Comparison of ENCODE assay signal across 7 cellular contexts in the genomic region with DNA sequence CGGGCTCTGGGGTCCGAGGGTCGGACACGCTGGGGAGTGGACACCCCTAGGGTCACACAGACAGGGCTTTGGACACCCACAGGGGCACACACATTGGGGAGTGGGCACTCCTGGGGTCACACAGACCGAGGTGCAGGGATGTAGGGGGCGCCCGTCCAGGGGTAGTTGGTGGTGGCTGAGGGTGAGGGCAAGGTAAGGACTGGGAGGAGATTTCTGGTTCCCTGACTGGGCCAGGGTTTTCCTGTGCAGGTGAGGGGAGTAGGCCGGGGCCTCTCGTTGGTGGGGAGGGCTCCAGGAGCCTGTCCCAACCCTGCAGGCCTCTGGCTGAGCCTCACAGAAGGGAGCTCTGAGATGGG. TPM values are rescaled to one million over a fixed set of nuclear protein-coding genes. Genes with fewer than 3 reads are reported as not detected.
DNase-seq lines count a peak whose midpoint lies in the region; ATAC-seq, FAIRE-seq and TF ChIP-seq lines count a peak whose summit lies in the region.

No MANE protein-coding gene starts in this region.

- H3K9ac ChIP-seq in endothelial cell of umbilical vein (replicated peaks; ENCODE audit: extremely low read depth, insufficient read depth, low read length) = no peak overlapping the region
- no peak overlapping the region for H3K9ac ChIP-seq in parathyroid adenoma

- CTCF ChIA-PET in endothelial cell of umbilical vein (lab: Charles Lee) = interaction anchor here (0.6 kb wide), 1 partner anchor 91 kb away, joined by 3 read pairs; no protein-coding TSS in a partner anchor

- POLR2A ChIA-PET in endothelial cell of umbilical vein (lab: Charles Lee) = no interaction called here

- TF ChIP-seq CTCF in NB4 (IDR thresholded peaks at IDR 0.05; ENCODE audit: low read depth, low read length) (no peak), endothelial cell of umbilical vein (IDR thresholded peaks at IDR 0.05; ENCODE audit: extremely low read depth in 1 of 2, insufficient read depth in 1 of 2, low read depth in 1 of 2, low read length in 2 of 2) (peak in 1 of 2 donors; percentile 12), parathyroid adenoma (IDR thresholded peaks at IDR 0.05) (no peak)

- no peaks in the 10 kb centered on the region for H4K20me1 ChIP-seq in endothelial cell of umbilical vein (replicated peaks; ENCODE audit: control insufficient read depth, extremely low read depth, insufficient read depth, low read length)

- H3K27ac ChIP-seq in endothelial cell of umbilical vein (ENCODE audit: insufficient read depth, low read depth, low read length) (no peak overlapping the region), parathyroid adenoma (no peak overlapping the region)

- no peaks in the 10 kb centered on the region for H3K36me3 ChIP-seq in endothelial cell of umbilical vein (ENCODE audit: control insufficient read depth in 2 of 2, extremely low read depth in 1 of 2, insufficient read depth in 2 of 2, low read length in 2 of 2)
- no peaks in the 10 kb centered on the region for H3K36me3 ChIP-seq in parathyroid adenoma (ENCODE audit: control insufficient read depth, insufficient read depth, low read length)

- no TSS peak for BruUV-seq in endothelial cell of umbilical vein (replicated peaks; lab: Mats Ljungman, UMichigan)

- ATAC-seq in GM21515 (IDR thresholded peaks at IDR 0.05; ENCODE audit: unreplicated experiment) (peak; percentile 8), GM18909 (IDR thresholded peaks at IDR 0.05; ENCODE audit: poor library complexity, unreplicated experiment) (no peak), HG03460 (IDR thresholded peaks at IDR 0.05; ENCODE audit: unreplicated experiment) (no peak)

- H3K9me1 ChIP-seq in endothelial cell of umbilical vein (replicated peaks; ENCODE audit: control insufficient read depth, extremely low read depth, insufficient read depth, low read length) = no peaks in the 10 kb centered on the region

- intact Hi-C loops in endothelial cell of umbilical vein (cut with micrococcal nuclease) = loop anchor here (1.0 to 5.0 kb wide), 4 partner anchors 22 to 144 kb away; a partner anchor contains a TSS

- H3K4me2 ChIP-seq in endothelial cell of umbilical vein (ENCODE audit: insufficient read depth, low read length) = peak overlapping the region; percentile 19
- peak overlapping the region; percentile 87 for H3K4me2 ChIP-seq in parathyroid adenoma (ENCODE audit: low read length)

- H3K27me3 ChIP-seq in endothelial cell of umbilical vein (ENCODE audit: control insufficient read depth in 2 of 2, insufficient read depth in 2 of 2, low read length in 2 of 2) (no peaks in the 10 kb centered on the region), parathyroid adenoma (ENCODE audit: control insufficient read depth, insufficient read depth, low read length) (no peaks in the 10 kb centered on the region)

- H3K9me3 ChIP-seq in endothelial cell of umbilical vein (replicated peaks; ENCODE audit: control insufficient read depth, insufficient read depth, low read length) (no peaks in the 10 kb centered on the region), parathyroid adenoma (ENCODE audit: control insufficient read depth, low read length) (no peaks in the 10 kb centered on the region)

- dilution Hi-C loops in endothelial cell of umbilical vein (cut with MboI; ENCODE audit: extremely low pct_ligation_motif_present, low sequenced_read_pairs) = no loop called here

- H3K4me1 ChIP-seq in endothelial cell of umbilical vein (ENCODE audit: control insufficient read depth, extremely low read depth, insufficient read depth, low read length) = no peaks in the 10 kb centered on the region
- H3K4me1 ChIP-seq in parathyroid adenoma = no peaks in the 10 kb centered on the region

- DNase-seq in NB4 (ENCODE audit: low read depth) = no peak
- no peak for DNase-seq in endothelial cell of umbilical vein (ENCODE audit: low read depth, low spot score)
- no peak for DNase-seq in activated CD4-positive, alpha-beta T cell treated with anti-CD3 and anti-CD28 coated beads for 4 hours

- H3K79me2 ChIP-seq in endothelial cell of umbilical vein (ENCODE audit: control insufficient read depth, insufficient read depth, low read length) = no peaks in the 10 kb centered on the region
- H3K79me2 ChIP-seq in parathyroid adenoma = no peaks in the 10 kb centered on the region

- H2AFZ ChIP-seq in endothelial cell of umbilical vein (ENCODE audit: low read depth, low read length) (no peak overlapping the region), parathyroid adenoma (peak overlapping the region; percentile 70)

- no peak for TF ChIP-seq POLR2A in NB4 (IDR thresholded peaks at IDR 0.05; ENCODE audit: extremely low read depth, insufficient read length)
- no peak for TF ChIP-seq POLR2A in endothelial cell of umbilical vein (IDR thresholded peaks at IDR 0.05; ENCODE audit: low read depth, low read length)

- FAIRE-seq in endothelial cell of umbilical vein (lab: Jason Lieb, UNC) = no peak

- peak overlapping the region; percentile 91 for H3K4me3 ChIP-seq in NB4 (ENCODE audit: low read depth, low read length)
- peak overlapping the region in 1 of 3 experiments; percentile 50 for H3K4me3 ChIP-seq in endothelial cell of umbilical vein (replicated peaks in 1 of 3; ENCODE audit: insufficient read depth in 1 of 3, low read depth in 1 of 3, low read length in 3 of 3)
- H3K4me3 ChIP-seq in parathyroid adenoma (ENCODE audit: low read depth, low read length) = peak overlapping the region; percentile 70

TF ChIP-seq in endothelial cell of umbilical vein, 7 proteins besides CTCF, POLR2A, EP300 and RAD21:
- TF ChIP-seq, protein P1, sequence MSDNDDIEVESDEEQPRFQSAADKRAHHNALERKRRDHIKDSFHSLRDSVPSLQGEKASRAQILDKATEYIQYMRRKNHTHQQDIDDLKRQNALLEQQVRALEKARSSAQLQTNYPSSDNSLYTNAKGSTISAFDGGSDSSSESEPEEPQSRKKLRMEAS (IDR thresholded peaks at IDR 0.05; ENCODE audit: insufficient read depth, insufficient read length) = no peak
- TF ChIP-seq FOS (IDR thresholded peaks at IDR 0.05; ENCODE audit: borderline replicate concordance, insufficient read depth, low read length) (no peak), POLR2AphosphoS5 (IDR thresholded peaks at IDR 0.05; ENCODE audit: insufficient read depth, low read depth, low read length) (no peak), MYC (IDR thresholded peaks at IDR 0.05; ENCODE audit: low read depth, low read length) (no peak), GATA2 (IDR thresholded peaks at IDR 0.05; ENCODE audit: insufficient read depth, insufficient read length, low read depth, low read length) (no peak), JUN (IDR thresholded peaks at IDR 0.05; ENCODE audit: borderline replicate concordance, insufficient read depth, insufficient read length, low read depth) (no peak), EZH2 (IDR thresholded peaks at IDR 0.05; ENCODE audit: borderline replicate concordance, low read depth, low read length, severe bottlenecking) (no peak)

RNA-seq across cellular contexts. Expression of a gene that starts 21.9 kb away (rescaled TPM):
- 29.9 and 32.2 TPM in 2 replicates for total RNA-seq in endothelial cell of umbilical vein
- polyA plus RNA-seq in endothelial cell of umbilical vein = 70.4 and 73.1 TPM in 2 replicates
- polyA plus RNA-seq in endothelial cell of umbilical vein (2011; cell fraction: cytosol; rRNA removed) = 42.1 and 46.4 TPM in 2 replicates
- polyA plus RNA-seq in endothelial cell of umbilical vein (2011; cell fraction: nucleus; rRNA removed) = 202 and 215 TPM in 2 replicates
- 33.1 and 34.4 TPM in 2 replicates for polyA plus RNA-seq in endothelial cell of umbilical vein (2012)
- 60.5 TPM in 2 replicates for polyA minus RNA-seq in endothelial cell of umbilical vein
- 95.3 TPM for polyA minus RNA-seq in endothelial cell of umbilical vein (2011; cell fraction: cytosol; rRNA and poly(A)+ RNA removed)
- polyA minus RNA-seq in endothelial cell of umbilical vein (2011; cell fraction: nucleus; rRNA and poly(A)+ RNA removed) = 38.6 and 38.8 TPM in 2 replicates

RNA-seq across cellular contexts. Expression of a gene that starts 21.9 kb away (rescaled TPM):
- 21.3 and 22.6 TPM in 2 replicates for total RNA-seq in endothelial cell of umbilical vein
- polyA plus RNA-seq in endothelial cell of umbilical vein = 17.5 and 22.1 TPM in 2 replicates
- polyA plus RNA-seq in endothelial cell of umbilical vein (2011; cell fraction: cytosol; rRNA removed) = 29.7 and 30.0 TPM in 2 replicates
- polyA plus RNA-seq in endothelial cell of umbilical vein (2011; cell fraction: nucleus; rRNA removed) = 18.9 and 21.7 TPM in 2 replicates
- polyA plus RNA-seq in endothelial cell of umbilical vein (2012) = 20.9 and 23.1 TPM in 2 replicates
- 13.1 and 14.9 TPM in 2 replicates for polyA minus RNA-seq in endothelial cell of umbilical vein
- polyA minus RNA-seq in endothelial cell of umbilical vein (2011; cell fraction: cytosol; rRNA and poly(A)+ RNA removed) = 19.3 TPM
- 4.9 and 6.3 TPM in 2 replicates for polyA minus RNA-seq in endothelial cell of umbilical vein (2011; cell fraction: nucleus; rRNA and poly(A)+ RNA removed)

RNA-seq across cellular contexts. Expression of a gene that starts 27.8 kb away (rescaled TPM):
- total RNA-seq in endothelial cell of umbilical vein = 41.6 and 45.4 TPM in 2 replicates
- 36.2 and 40.1 TPM in 2 replicates for polyA plus RNA-seq in endothelial cell of umbilical vein
- 33.0 and 45.2 TPM in 2 replicates for polyA plus RNA-seq in endothelial cell of umbilical vein (2011; cell fraction: cytosol; rRNA removed)
- polyA plus RNA-seq in endothelial cell of umbilical vein (2011; cell fraction: nucleus; rRNA removed) = 11.1 and 12.6 TPM in 2 replicates
- 44.1 and 67.8 TPM in 2 replicates for polyA plus RNA-seq in endothelial cell of umbilical vein (2012)
- polyA minus RNA-seq in endothelial cell of umbilical vein = 14.5 and 18.1 TPM in 2 replicates
- 7.5 TPM for polyA minus RNA-seq in endothelial cell of umbilical vein (2011; cell fraction: cytosol; rRNA and poly(A)+ RNA removed)
- polyA minus RNA-seq in endothelial cell of umbilical vein (2011; cell fraction: nucleus; rRNA and poly(A)+ RNA removed) = 3.0 and 10.2 TPM in 2 replicates

RNA-seq across cellular contexts. Expression of a gene that starts 42.8 kb away (rescaled TPM):
- 5.7 and 6.4 TPM in 2 replicates for total RNA-seq in endothelial cell of umbilical vein
- 2.8 and 3.1 TPM in 2 replicates for polyA plus RNA-seq in endothelial cell of umbilical vein
- 1.9 and 2.8 TPM in 2 replicates for polyA plus RNA-seq in endothelial cell of umbilical vein (2011; cell fraction: cytosol; rRNA removed)
- 7.8 and 11.9 TPM in 2 replicates for polyA plus RNA-seq in endothelial cell of umbilical vein (2011; cell fraction: nucleus; rRNA removed)
- polyA plus RNA-seq in endothelial cell of umbilical vein (2012) = 2.7 and 3.5 TPM in 2 replicates
- 1.8 and 3.5 TPM in 2 replicates for polyA minus RNA-seq in endothelial cell of umbilical vein
- 4.6 TPM for polyA minus RNA-seq in endothelial cell of umbilical vein (2011; cell fraction: cytosol; rRNA and poly(A)+ RNA removed)
- 2.3 and 3.1 TPM in 2 replicates for polyA minus RNA-seq in endothelial cell of umbilical vein (2011; cell fraction: nucleus; rRNA and poly(A)+ RNA removed)

RNA-seq across cellular contexts. Expression of a gene that starts 58.5 kb away (rescaled TPM):
- total RNA-seq in endothelial cell of umbilical vein = 35.5 and 37.1 TPM in 2 replicates
- 22.3 and 26.8 TPM in 2 replicates for polyA plus RNA-seq in endothelial cell of umbilical vein
- polyA plus RNA-seq in endothelial cell of umbilical vein (2011; cell fraction: cytosol; rRNA removed) = 13.5 and 18.2 TPM in 2 replicates
- 19.1 and 21.2 TPM in 2 replicates for polyA plus RNA-seq in endothelial cell of umbilical vein (2011; cell fraction: nucleus; rRNA removed)
- 34.9 and 39.8 TPM in 2 replicates for polyA plus RNA-seq in endothelial cell of umbilical vein (2012)
- polyA minus RNA-seq in endothelial cell of umbilical vein = 25.1 and 40.6 TPM in 2 replicates
- polyA minus RNA-seq in endothelial cell of umbilical vein (2011; cell fraction: cytosol; rRNA and poly(A)+ RNA removed) = 34.6 TPM
- 13.8 and 17.8 TPM in 2 replicates for polyA minus RNA-seq in endothelial cell of umbilical vein (2011; cell fraction: nucleus; rRNA and poly(A)+ RNA removed)
